ENCODE assay signal across 16 cellular contexts in genomic region chr2:88865801-88866353, GRCh38.
DNase-seq lines count a peak whose midpoint lies in the region; ATAC-seq and TF ChIP-seq lines count a peak whose summit lies in the region.
"Had no signal": no experiment of that assay in that cellular context is flagged by ENCODE, and none has a peak within 500 bp of the region (broad histone marks: within the 10 kb centered on the region; RNA-seq: fewer than 3 reads in every experiment).

No MANE protein-coding gene starts in this region.

- H3K27ac ChIP-seq in caudate nucleus (ENCODE audit: low read depth, low read length) = no peak overlapping the region
- H3K27ac ChIP-seq in heart left ventricle = no peak overlapping the region
- H3K27ac ChIP-seq: heart right ventricle had no signal

- WGBS in heart left ventricle, 4 donors = 28 to 34% (median 30%) methylated on average over 6 of the region's 6 CpGs

- H3K36me3 ChIP-seq in heart left ventricle = no peaks in the 10 kb centered on the region
- H3K36me3 ChIP-seq: heart right ventricle had no signal

- H3K4me1 ChIP-seq in heart left ventricle = peaks cover 0 to 6% (median 0%) of the 10 kb centered on the region in 12 donors

- no peak for TF ChIP-seq POLR2A in heart left ventricle (IDR thresholded peaks at IDR 0.05)

- peaks cover 0 to 28% (median 3%) of the 10 kb centered on the region in 9 donors for H3K27me3 ChIP-seq in heart left ventricle

- ATAC-seq in GM18499 (IDR thresholded peaks at IDR 0.05; ENCODE audit: insufficient read depth, unreplicated experiment) = peak; percentile 35
- peak; percentile 63 for ATAC-seq in GM21529 (IDR thresholded peaks at IDR 0.05; ENCODE audit: unreplicated experiment)
- peak; percentile 71 for ATAC-seq in HG03432 (IDR thresholded peaks at IDR 0.05; ENCODE audit: unreplicated experiment)
- ATAC-seq in heart left ventricle = no peak
- ATAC-seq: activated CD8-positive, alpha-beta T cell treated with anti-CD3 and anti-CD28 coated beads for 36 hours; HCT116; heart right ventricle; K562; SK-N-SH treated with all-trans-retinoic acid at 6 μM for 48 hours had no signal

- no peak overlapping the region for H3K4me3 ChIP-seq in fibroblast of the aortic adventitia (ENCODE audit: low read depth, low read length)
- no peak overlapping the region for H3K4me3 ChIP-seq in heart left ventricle
- H3K4me3 ChIP-seq: heart right ventricle, K562 had no signal

- DNase-seq in fibroblast of the aortic adventitia (ENCODE audit: low read depth) (peak; percentile 4), caudate nucleus (lab: John Stamatoyannopoulos, UW) (no peak), NCI-H446 (lab: John Stamatoyannopoulos, UW) (no peak), heart left ventricle (no peak), EL (no peak)
- DNase-seq: activated CD8-positive, alpha-beta T cell treated with anti-CD3 and anti-CD28 coated beads for 36 hours; heart right ventricle; mesenchymal stem cell; NCI-H226; retina had no signal

- TF ChIP-seq CTCF in fibroblast of the aortic adventitia (IDR thresholded peaks at IDR 0.05; ENCODE audit: insufficient read depth, low read length) (no peak), heart left ventricle (IDR thresholded peaks at IDR 0.05) (no peak)

- intact Hi-C loops in heart left ventricle (cut with DNase I) = loop anchor here in 3 of 10 donors (10.0 kb wide), 1 partner anchor 121 kb away; no protein-coding TSS in a partner anchor

- no peaks in the 10 kb centered on the region for H3K9me3 ChIP-seq in heart left ventricle
- H3K9me3 ChIP-seq: heart right ventricle had no signal

Comparison
In these comparisons a context has a peak if more than half of its experiments do, and no peak if none do; other contexts are left out.
1. ATAC-seq: peak in GM18499 (single experiment), GM21529 (single experiment) and HG03432 (single experiment); none in heart left ventricle (0 of 4).